In genomic region chr3:65561617-65562016, GRCh38 we compare ENCODE assay signal across 23 cellular contexts.
"Had no signal": no experiment of that assay in that cellular context is flagged by ENCODE, and none has a peak within 500 bp of the region (broad histone marks: within the 10 kb centered on the region; RNA-seq: fewer than 3 reads in every experiment).

No MANE protein-coding gene starts in this region.

- H3K27ac ChIP-seq: ascending aorta, gastroesophageal sphincter, heart right ventricle, psoas muscle, tibial artery, uterus had no signal

- FAIRE-seq: endometrium had no signal

- H3K4me1 ChIP-seq: gastroesophageal sphincter, uterus had no signal

- H3K27me3 ChIP-seq: ascending aorta, gastroesophageal sphincter, heart right ventricle, tibial artery, uterus had no signal

- DNase-seq: activated CD4-positive, alpha-beta T cell treated with anti-CD3 and anti-CD28 coated beads, Interleukin-2, amount 50 U/mL, for 1 hour; activated CD4-positive, CD25-positive, alpha-beta regulatory T cell treated with anti-CD3 and anti-CD28 coated beads, Interleukin-2, amount 50 U/mL, for 72 hours; activated CD8-positive, alpha-beta memory T cell treated with anti-CD3 and anti-CD28 coated beads, Interleukin-2, amount 50 U/mL, for 4 hours; activated effector memory CD4-positive, alpha-beta T cell treated with anti-CD3 and anti-CD28 coated beads, Interleukin-2, amount 50 U/mL, for 16 hours; activated naive CD4-positive, alpha-beta T cell treated with anti-CD3 and anti-CD28 coated beads, Interleukin-2, amount 50 U/mL, for 16 hours; activated T-cell treated with anti-CD3 and anti-CD28 coated beads, Interleukin-2, amount 50 U/mL, for 4 hours; cerebellar nuclear complex; cortex of kidney; heart right ventricle; immature natural killer cell; mesenchymal stem cell; mucosa of descending colon; naive B cell; psoas muscle; right cardiac atrium; stimulated activated CD4-positive, alpha-beta T cell treated with anti-CD3 and anti-CD28 coated beads, Interleukin-2, amount 100 ng/mL, for 24 hours; stimulated activated naive CD4-positive, alpha-beta T cell treated with Interleukin-2 at 50 U/mL for 16 hours; tibial artery; uterus had no signal

- H3K9me3 ChIP-seq: ascending aorta, gastroesophageal sphincter, heart right ventricle, mucosa of descending colon, psoas muscle, tibial artery, uterus had no signal

- H3K4me3 ChIP-seq: ascending aorta, gastroesophageal sphincter, heart right ventricle, mucosa of descending colon, psoas muscle, tibial artery, uterus had no signal

- ATAC-seq: activated T-cell treated with anti-CD3 and anti-CD28 coated beads, Interleukin-2, amount 50 U/mL, for 4 hours; esophagus mucosa; gastroesophageal sphincter; heart right ventricle; psoas muscle; right cardiac atrium had no signal

- H3K36me3 ChIP-seq: ascending aorta, gastroesophageal sphincter, heart right ventricle, tibial artery, uterus had no signal
